Comparison of ENCODE assay signal across 8 cellular contexts in genomic region chr18:79791141-79791972, GRCh38. TPM values are rescaled to one million over a fixed set of nuclear protein-coding genes. Genes with fewer than 3 reads are reported as not detected.
DNase-seq lines count a peak whose midpoint lies in the region; ATAC-seq, FAIRE-seq and TF ChIP-seq lines count a peak whose summit lies in the region.

No MANE protein-coding gene starts in this region.

- no peak for FAIRE-seq in GM12878 (lab: Jason Lieb, UNC)

- TF ChIP-seq CTCF in AG09319 (IDR thresholded peaks at IDR 0.05; ENCODE audit: low read depth, low read length) (no peak), GM12878 (IDR thresholded peaks at IDR 0.05 in 2 of 3, conservative IDR thresholded peaks at IDR 0.05 in 1 of 3; ENCODE audit: control insufficient read depth in 2 of 3, extremely low read depth in 1 of 3, insufficient read depth in 1 of 3, low read depth in 3 of 3, low read length in 3 of 3) (no peak), lower lobe of right lung (IDR thresholded peaks at IDR 0.05) (no peak)

- H3K9me3 ChIP-seq in MG63 (no peaks in the 10 kb centered on the region), GM12878 (replicated peaks; ENCODE audit: control insufficient read depth, insufficient read depth, low read length) (no peaks in the 10 kb centered on the region; the same call in 2 of the 3 replicates), lower lobe of right lung (no peaks in the 10 kb centered on the region)

- no peaks in the 10 kb centered on the region for H3K79me2 ChIP-seq in GM12878 (ENCODE audit: control insufficient read depth, insufficient read depth, low read length)

- DNase-seq in AG09319 (ENCODE audit: extremely low read depth, low read depth) (peak; percentile 98), MG63 (peak; percentile 26), GM12878 (ENCODE audit: low read depth, low spot score) (no peak), lower lobe of right lung (no peak), NCI-H2196 (lab: John Stamatoyannopoulos, UW; ENCODE audit: unreplicated experiment) (no peak), NCI-H1048 (lab: John Stamatoyannopoulos, UW) (no peak)

- intact Hi-C loops in GM12878 (cut with micrococcal nuclease; ENCODE audit: unreplicated experiment) = loop anchor here (10.0 kb wide), 1 partner anchor 193 kb away; the partner anchor contains the start of gene TXNL4A
- intact Hi-C loops in lower lobe of right lung (cut with DNase I) = no loop called here

- POLR2A ChIA-PET in GM12878 (lab: Charles Lee) = no interaction called here

- RAD21 ChIA-PET in GM12878 (lab: Charles Lee; ENCODE audit: unreplicated experiment) = no interaction called here

- no peaks in the 10 kb centered on the region for H4K20me1 ChIP-seq in GM12878 (ENCODE audit: control insufficient read depth, insufficient read depth)

- SMC1A ChIA-PET in GM12878 (lab: Charles Lee; ENCODE audit: uncharacterized antibody, unreplicated experiment) = no interaction called here

- H3K4me2 ChIP-seq in GM12878 (ENCODE audit: control insufficient read depth, insufficient read depth) = no peak overlapping the region

- TF ChIP-seq POLR2A in GM12878 (IDR thresholded peaks at IDR 0.05; ENCODE audit: low read depth, low read length) = no peak

- ATAC-seq in GM12878 = peak; percentile 62
- ATAC-seq in lower lobe of right lung = peak; percentile 84 to 85
- ATAC-seq in GM21619 (IDR thresholded peaks at IDR 0.05; ENCODE audit: unreplicated experiment) = no peak
- ATAC-seq in HG02642 (IDR thresholded peaks at IDR 0.05; ENCODE audit: poor library complexity, unreplicated experiment) = no peak

- no TSS peak for BruUV-seq in GM12878 (replicated peaks; lab: Mats Ljungman, UMichigan)

- H3K36me3 ChIP-seq in MG63 = no peaks in the 10 kb centered on the region
- H3K36me3 ChIP-seq in GM12878 (ENCODE audit: control insufficient read depth in 2 of 2, insufficient read depth in 2 of 2, low read length in 1 of 2) = no peaks in the 10 kb centered on the region
- no peaks in the 10 kb centered on the region for H3K36me3 ChIP-seq in lower lobe of right lung

- H3K4me3 ChIP-seq in MG63 (no peak overlapping the region), GM12878 (no peak overlapping the region), lower lobe of right lung (peak overlapping the region; percentile 4)

- H3K4me1 ChIP-seq in GM12878 (ENCODE audit: control insufficient read depth, insufficient read depth, low read length) (no peaks in the 10 kb centered on the region), lower lobe of right lung (peaks cover 22% of the 10 kb centered on the region)

- no peak for TF ChIP-seq EP300 in GM12878 (IDR thresholded peaks at IDR 0.05; ENCODE audit: borderline replicate concordance in 1 of 2, control insufficient read depth in 1 of 2, low read depth in 2 of 2, low read length in 2 of 2)

- in situ Hi-C loops in GM12878 (cut with MboI) = no loop called here

- no peak overlapping the region for H2AFZ ChIP-seq in GM12878 (ENCODE audit: control insufficient read depth, low read depth, low read length)

- 9% methylated on average over 20 of the region's 20 CpGs for WGBS in GM12878 (ENCODE audit: insufficient coverage, insufficient replicate concordance, low lambda C conversion rate, missing lambda C conversion rate)

- no peak overlapping the region for H3K9ac ChIP-seq in GM12878 (ENCODE audit: control insufficient read depth, insufficient read depth, low read length)

- H3K27ac ChIP-seq in GM12878 (ENCODE audit: control insufficient read depth, insufficient read depth) = no peak overlapping the region
- peak overlapping the region; percentile 51 for H3K27ac ChIP-seq in lower lobe of right lung

- TF ChIP-seq RAD21 in GM12878 (IDR thresholded peaks at IDR 0.05; ENCODE audit: insufficient read depth, low read depth, low read length) = no peak

- peaks cover 5% of the 10 kb centered on the region for H3K27me3 ChIP-seq in MG63
- H3K27me3 ChIP-seq in GM12878 (replicated peaks in 1 of 2; ENCODE audit: control insufficient read depth in 2 of 2, insufficient read depth in 2 of 2, low read length in 1 of 2) = peaks cover 0 to 2% of the 10 kb centered on the region in 2 experiments; a peak in 2 of 4 replicates
- peaks cover 54% of the 10 kb centered on the region for H3K27me3 ChIP-seq in lower lobe of right lung (ENCODE audit: low read depth)

- CTCF ChIA-PET in GM12878 (lab: Yijun Ruan, JAX) = interaction anchor here (1.0 kb wide), 1 partner anchor 172 kb away, joined by 3 read pairs; no protein-coding TSS in a partner anchor

TF ChIP-seq in GM12878, 131 proteins besides CTCF, POLR2A, EP300 and RAD21:
- TF ChIP-seq ZBTB40 (IDR thresholded peaks at IDR 0.05; ENCODE audit: borderline replicate concordance) = no peak
- no peak for TF ChIP-seq RFX5 (IDR thresholded peaks at IDR 0.05; ENCODE audit: low read depth, low read length)
- no peak for TF ChIP-seq ZNF274 (IDR thresholded peaks at IDR 0.05; ENCODE audit: insufficient read depth, insufficient read length)
- TF ChIP-seq SREBF1 (IDR thresholded peaks at IDR 0.05; ENCODE audit: low read length) = no peak
- TF ChIP-seq YY1 (IDR thresholded peaks at IDR 0.05; ENCODE audit: low read depth, low read length) = no peak
- TF ChIP-seq GATAD2B (conservative IDR thresholded peaks at IDR 0.05; ENCODE audit: low read depth) = no peak
- no peak for TF ChIP-seq CHD1 (IDR thresholded peaks at IDR 0.05; ENCODE audit: low read depth, low read length)
- no peak for TF ChIP-seq FOXK2 (IDR thresholded peaks at IDR 0.05)
- TF ChIP-seq POU2F2 (IDR thresholded peaks at IDR 0.05; ENCODE audit: borderline replicate concordance, low read depth, low read length) = no peak
- no peak for TF ChIP-seq TBL1XR1 (IDR thresholded peaks at IDR 0.05; ENCODE audit: low read depth, low read length)
TF ChIP-seq in GM12878: peak in this region for 0.

RNA-seq across cellular contexts. Expression of gene KCNG2, which starts 6.4 kb away (rescaled TPM):
- total RNA-seq in MG63 (2014; rRNA removed; shearing (Covaris generic); ENCODE audit: low replicate concordance) = not detected in 2 replicates
- not detected in 2 replicates for total RNA-seq in GM12878 (2013; cell fraction: nucleolus; rRNA removed)
- total RNA-seq in GM12878 (2014; rRNA removed) (0.23 TPM in 1 of 2 replicates, not detected in the other), GM12878 (2014; rRNA removed; fragmentation: Illumina TruSeq; extraction: Trizol) (not detected in 2 replicates), GM12878 (2021) (not detected in 2 replicates), lower lobe of right lung (0.50 TPM)
- polyA plus RNA-seq in GM12878 (2011; ENCODE audit: low read depth) = not detected
- polyA plus RNA-seq in GM12878 (2011; rRNA removed) (not detected in 2 replicates), GM12878 (2014; fragmentation: Illumina TruSeq; extraction: Trizol) (not detected in 2 replicates), GM12878 (2014; fragmentation: Nextera tagmentation; extraction: Ambion mirVana) (not detected), GM12878 (2014; rRNA removed) (not detected in 2 replicates), GM12878 (2016; fragmentation: Nextera tagmentation; extraction: Ambion mirVana) (under 1 TPM in 1 of 2 experiments, not detected in 1; 0.20 TPM)
- polyA plus RNA-seq in GM12878 (2011; cell fraction: cytosol; rRNA removed) = not detected in 2 replicates
- polyA plus RNA-seq in GM12878 (2011; cell fraction: nucleus; rRNA removed) = not detected in 2 replicates
- 0.22 and 0.30 TPM in 2 replicates for polyA plus RNA-seq in GM12878 (2012)
- polyA minus RNA-seq in GM12878 (2011; rRNA and poly(A)+ RNA removed) = not detected in 2 replicates
- not detected in 2 replicates for polyA minus RNA-seq in GM12878 (2011; cell fraction: cytosol; rRNA and poly(A)+ RNA removed)
- polyA minus RNA-seq in GM12878 (2011; cell fraction: nucleus; rRNA and poly(A)+ RNA removed) = not detected in 2 replicates

Comparison
In these comparisons a context has a peak if more than half of its experiments do, and no peak if none do; other contexts are left out.
1. DNase-seq: peak in AG09319 (single experiment) and MG63 (single experiment); none in GM12878 (single experiment), lower lobe of right lung (single experiment), NCI-H2196 (single experiment) and NCI-H1048 (single experiment).
2. ATAC-seq: peak in GM12878 (single experiment) and lower lobe of right lung (2 of 2); none in GM21619 (single experiment) and HG02642 (single experiment).